ENCODE assay signal across 19 cellular contexts in genomic region chr6:38518511-38519304, GRCh38.
DNase-seq lines count a peak whose midpoint lies in the region; ATAC-seq and TF ChIP-seq lines count a peak whose summit lies in the region.
"Had no signal": no experiment of that assay in that cellular context is flagged by ENCODE, and none has a peak within 500 bp of the region (broad histone marks: within the 10 kb centered on the region; RNA-seq: fewer than 3 reads in every experiment).

No MANE protein-coding gene starts in this region.

- H4K20me1 ChIP-seq in Karpas-422 (ENCODE audit: insufficient read depth, low read depth, low read length): peaks cover 4% of the 10 kb centered on the region

- no peaks in the 10 kb centered on the region for H3K4me1 ChIP-seq in CD8-positive, alpha-beta T cell (ENCODE audit: insufficient read depth, low read length)
- H3K4me1 ChIP-seq in Karpas-422 (ENCODE audit: low read length): peaks cover 9% of the 10 kb centered on the region
- H3K4me1 ChIP-seq: SJCRH30 had no signal

- TF ChIP-seq CTCF in CD8-positive, alpha-beta T cell (IDR thresholded peaks at IDR 0.05): no peak

- H3K79me2 ChIP-seq in Karpas-422 (ENCODE audit: low read length): no peaks in the 10 kb centered on the region

- no peak for DNase-seq in CD8-positive, alpha-beta T cell
- DNase-seq in Karpas-422: peak; percentile 49
- DNase-seq in SK-N-DZ (ENCODE audit: low spot score): peak; percentile 59
- DNase-seq in central memory CD8-positive, alpha-beta T cell (ENCODE audit: low spot score in 2 of 2): no peak
- no peak for DNase-seq in HK-2 (ENCODE audit: unreplicated experiment)
- DNase-seq in NCI-H187 treated with DMSO at 0.1 percent for 48 hours (lab: John Stamatoyannopoulos, UW): no peak
- DNase-seq: DMS153, DND-41, NCI-H2081, NCI-H2227 treated with DMSO at 0.1 percent for 48 hours, NCI-H69, PC-9, SJCRH30 had no signal

- CTCF ChIA-PET in CD8-positive, alpha-beta T cell (lab: Charles Lee): interaction anchor here (1.0 to 1.2 kb wide), 2 partner anchors 12 to 52 kb away, joined by 3 to 4 read pairs; no protein-coding TSS in a partner anchor

- no peak overlapping the region for H2AFZ ChIP-seq in Karpas-422 (ENCODE audit: low read length)
- H2AFZ ChIP-seq: PC-9 had no signal

- no peaks in the 10 kb centered on the region for H3K27me3 ChIP-seq in CD8-positive, alpha-beta T cell (ENCODE audit: insufficient read depth, low read length)
- no peaks in the 10 kb centered on the region for H3K27me3 ChIP-seq in Karpas-422 (ENCODE audit: low read length)
- H3K27me3 ChIP-seq: SJCRH30 had no signal

- no peaks in the 10 kb centered on the region for H3K9me3 ChIP-seq in CD8-positive, alpha-beta T cell (ENCODE audit: low read length)
- no peaks in the 10 kb centered on the region for H3K9me3 ChIP-seq in Karpas-422 (ENCODE audit: low read length)
- H3K9me3 ChIP-seq: SJCRH30 had no signal

- H3K36me3 ChIP-seq in CD8-positive, alpha-beta T cell (ENCODE audit: insufficient read depth, low read length): no peaks in the 10 kb centered on the region
- H3K36me3 ChIP-seq in Karpas-422 (ENCODE audit: insufficient read depth, low read length): no peaks in the 10 kb centered on the region
- H3K36me3 ChIP-seq: SJCRH30 had no signal

- H3K27ac ChIP-seq in CD8-positive, alpha-beta T cell (ENCODE audit: low read depth, low read length): no peak overlapping the region
- no peak overlapping the region for H3K27ac ChIP-seq in Karpas-422 (ENCODE audit: low read length)
- H3K27ac ChIP-seq: PC-9, SJCRH30 had no signal

- no peaks in the 10 kb centered on the region for H3K9me3 Mint-ChIP-seq in CD8-positive, alpha-beta T cell
- no peaks in the 10 kb centered on the region for H3K9me3 Mint-ChIP-seq in central memory CD8-positive, alpha-beta T cell
- H3K9me3 Mint-ChIP-seq: CD14-positive monocyte had no signal

- no peaks in the 10 kb centered on the region for H3K27me3 Mint-ChIP-seq in CD8-positive, alpha-beta T cell (ENCODE audit: low read depth)
- no peaks in the 10 kb centered on the region for H3K27me3 Mint-ChIP-seq in central memory CD8-positive, alpha-beta T cell
- H3K27me3 Mint-ChIP-seq: B cell had no signal

- intact Hi-C loops in CD8-positive, alpha-beta T cell (cut with DNase I, micrococcal nuclease): no loop called here

- no peaks in the 10 kb centered on the region for H3K9me2 ChIP-seq in Karpas-422 (replicated peaks; ENCODE audit: insufficient read depth, low read length)

- H3K4me3 ChIP-seq in CD8-positive, alpha-beta T cell (ENCODE audit: low read depth, low read length): no peak overlapping the region
- no peak overlapping the region for H3K4me3 ChIP-seq in Karpas-422 (ENCODE audit: low read length)
- H3K4me3 ChIP-seq: K562, PC-9, SJCRH30 had no signal

- no peak for ATAC-seq in CD8-positive, alpha-beta T cell
- peak; percentile 36 for ATAC-seq in central memory CD8-positive, alpha-beta T cell (replicated peaks; ENCODE audit: extremely low read depth, poor library complexity, severe bottlenecking)
- ATAC-seq in HG03378 (IDR thresholded peaks at IDR 0.05; ENCODE audit: unreplicated experiment): no peak
- ATAC-seq: HepG2, K562, Right ventricle myocardium inferior had no signal

- H3K36me3 Mint-ChIP-seq in CD8-positive, alpha-beta T cell: no peaks in the 10 kb centered on the region
- peaks cover 2% of the 10 kb centered on the region for H3K36me3 Mint-ChIP-seq in central memory CD8-positive, alpha-beta T cell (ENCODE audit: insufficient read depth)
- H3K36me3 Mint-ChIP-seq: CD14-positive monocyte had no signal

- H3K9ac ChIP-seq in Karpas-422 (ENCODE audit: low read length): no peak overlapping the region

- POLR2A ChIA-PET in CD8-positive, alpha-beta T cell (lab: Charles Lee): no interaction called here

- no peak overlapping the region for H3K4me2 ChIP-seq in Karpas-422 (ENCODE audit: low read depth, low read length, poor library complexity, severe bottlenecking)
- H3K4me2 ChIP-seq: PC-9 had no signal

- no peak overlapping the region for H3K4me3 Mint-ChIP-seq in CD8-positive, alpha-beta T cell
- no peak overlapping the region for H3K4me3 Mint-ChIP-seq in central memory CD8-positive, alpha-beta T cell
- H3K4me3 Mint-ChIP-seq: B cell, CD14-positive monocyte had no signal

- H3K27ac Mint-ChIP-seq in CD8-positive, alpha-beta T cell: peak overlapping the region; percentile 30
- H3K27ac Mint-ChIP-seq in central memory CD8-positive, alpha-beta T cell (ENCODE audit: low read depth): no peak overlapping the region
- H3K27ac Mint-ChIP-seq: B cell, CD14-positive monocyte had no signal

- H3K4me1 Mint-ChIP-seq in CD8-positive, alpha-beta T cell (ENCODE audit: low read depth): peaks cover 27% of the 10 kb centered on the region
- peaks cover 32% of the 10 kb centered on the region for H3K4me1 Mint-ChIP-seq in central memory CD8-positive, alpha-beta T cell

Comparison
In these comparisons a context has a peak if more than half of its experiments do, and no peak if none do; other contexts are left out.
1. DNase-seq: peak in Karpas-422 (single experiment) and SK-N-DZ (single experiment); none in CD8-positive, alpha-beta T cell (0 of 7), central memory CD8-positive, alpha-beta T cell (0 of 2), HK-2 (single experiment) and NCI-H187 treated with DMSO at 0.1 percent for 48 hours (single experiment).